ENCODE assay signal across 1 cellular context in the genomic region with DNA sequence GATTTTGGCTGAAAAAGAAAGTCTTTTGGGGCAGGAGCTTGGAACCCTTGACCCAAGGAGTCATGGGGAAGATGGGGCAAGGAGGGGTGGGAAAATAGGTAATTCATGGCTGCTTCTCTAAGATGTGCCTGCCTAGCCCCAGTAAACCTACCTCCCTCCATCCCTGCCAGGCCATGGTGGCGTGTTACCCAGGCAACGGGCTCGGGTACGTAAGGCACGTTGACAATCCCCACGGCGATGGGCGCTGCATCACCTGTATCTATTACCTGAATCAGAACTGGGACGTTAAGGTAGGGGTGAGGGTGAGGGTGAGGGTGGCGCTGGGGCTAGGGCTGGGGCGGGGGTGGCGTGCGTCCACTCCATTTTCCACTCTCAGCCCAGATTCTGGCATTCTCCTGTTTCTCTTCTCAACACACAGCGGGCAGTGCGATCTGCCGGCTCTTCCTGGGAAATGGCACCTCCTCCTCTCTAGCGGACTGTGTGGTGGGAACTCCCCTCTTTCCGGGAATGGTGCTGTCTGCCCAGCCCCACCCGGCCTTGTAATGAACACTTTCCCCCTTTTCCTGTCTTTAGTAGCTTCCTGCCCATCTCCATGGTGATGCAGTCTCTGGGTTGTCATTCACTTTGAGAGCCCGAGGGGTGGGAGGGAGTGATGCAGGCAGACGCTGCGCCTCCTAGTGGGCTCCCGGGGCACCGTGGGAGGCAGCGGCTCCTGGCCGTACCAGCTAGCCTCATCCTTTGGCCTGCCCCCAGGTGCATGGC.
TF ChIP-seq lines count a peak whose summit lies in the region.

No MANE protein-coding gene starts in this region.

TF ChIP-seq in WTC11, 78 proteins besides CTCF, POLR2A, EP300 and RAD21 (continued from another document):
- TF ChIP-seq, protein P1, sequence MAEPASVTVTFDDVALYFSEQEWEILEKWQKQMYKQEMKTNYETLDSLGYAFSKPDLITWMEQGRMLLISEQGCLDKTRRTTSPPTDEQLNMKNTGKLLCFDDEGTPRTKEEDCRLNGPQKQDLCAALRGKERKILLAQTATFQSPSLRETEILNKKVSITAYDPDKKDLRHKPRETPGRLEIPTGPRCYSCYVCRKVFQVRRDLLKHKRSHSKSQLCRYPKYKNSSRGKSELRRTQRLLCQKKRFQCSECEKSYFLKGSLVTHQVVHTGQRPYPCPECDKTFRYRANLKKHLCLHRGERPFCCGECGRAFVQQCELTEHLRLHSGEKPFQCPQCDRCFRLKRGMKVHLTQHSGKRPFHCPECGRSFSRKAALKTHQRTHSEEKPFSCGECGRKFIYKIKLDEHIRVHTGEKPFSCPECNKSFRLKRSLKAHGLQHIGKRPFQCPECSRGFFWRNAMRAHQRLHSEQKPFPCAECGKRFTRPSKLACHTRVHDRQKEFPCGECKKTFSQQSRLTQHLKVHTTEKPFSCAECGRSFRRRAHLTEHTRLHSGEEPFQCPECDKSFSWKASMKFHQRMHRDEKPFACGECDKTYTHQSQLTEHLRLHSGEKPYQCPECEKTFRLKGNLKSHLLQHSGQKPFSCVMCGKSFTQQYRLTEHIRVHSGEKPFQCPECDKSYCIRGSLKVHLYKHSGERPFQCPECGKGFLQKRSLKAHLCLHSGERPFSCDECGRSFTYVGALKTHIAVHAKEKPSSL (CRISPR knock-in tag; conservative IDR thresholded peaks at IDR 0.05), result no peak
- TF ChIP-seq TEAD1 (CRISPR knock-in tag; IDR thresholded peaks at IDR 0.05) (no peak), HMGA2 (CRISPR knock-in tag; IDR thresholded peaks at IDR 0.05) (no peak), CBFB (CRISPR knock-in tag; IDR thresholded peaks at IDR 0.05; ENCODE audit: low read depth) (no peak), ZNF121 (CRISPR knock-in tag; IDR thresholded peaks at IDR 0.05) (no peak), ZNF232 (CRISPR knock-in tag; IDR thresholded peaks at IDR 0.05) (0 out of 2 replicates have a peak, but pooled peaks have one; percentile 16), FOXJ3 (CRISPR knock-in tag; IDR thresholded peaks at IDR 0.05; ENCODE audit: borderline replicate concordance) (no peak), TP53 (CRISPR knock-in tag; IDR thresholded peaks at IDR 0.05) (no peak), MYBL2 (CRISPR knock-in tag; IDR thresholded peaks at IDR 0.05) (no peak)
